18 cellular contexts compared by ENCODE assay signal in genomic region chr9:110890416-110890815, GRCh38.
DNase-seq lines count a peak whose midpoint lies in the region; FAIRE-seq and TF ChIP-seq lines count a peak whose summit lies in the region.
"Had no signal": no experiment of that assay in that cellular context is flagged by ENCODE, and none has a peak within 500 bp of the region (broad histone marks: within the 10 kb centered on the region; RNA-seq: fewer than 3 reads in every experiment).

No MANE protein-coding gene starts in this region.

- no peak overlapping the region for H3K4me3 ChIP-seq in fibroblast of the aortic adventitia (ENCODE audit: low read depth, low read length)
- H3K4me3 ChIP-seq: HAP-1, SJSA1 had no signal

- no peak overlapping the region for H3K27ac ChIP-seq in caudate nucleus (ENCODE audit: low read depth, low read length)
- H3K27ac ChIP-seq: SJSA1 had no signal

- no peak for TF ChIP-seq CTCF in fibroblast of the aortic adventitia (IDR thresholded peaks at IDR 0.05; ENCODE audit: insufficient read depth, low read length)

- FAIRE-seq in RCC 7860 (lab: Jason Lieb, UNC): peak; percentile 15

- peak; percentile 29 for DNase-seq in EL
- no peak for DNase-seq in RCC 7860 (ENCODE audit: low spot score)
- peak; percentile 22 for DNase-seq in fibroblast of the aortic adventitia (ENCODE audit: low read depth)
- DNase-seq in NCI-H2196 treated with DMSO at 0.1 percent for 48 hours (lab: John Stamatoyannopoulos, UW; ENCODE audit: unreplicated experiment): no peak
- DNase-seq in CD1c-positive myeloid dendritic cell (ENCODE audit: extremely low spot score): no peak
- no peak for DNase-seq in caudate nucleus (lab: John Stamatoyannopoulos, UW)
- no peak for DNase-seq in NCI-H526 (lab: John Stamatoyannopoulos, UW)
- DNase-seq: BE2C; Calu3; CD4-positive, alpha-beta memory T cell; KBM-7; NCI-H1105 treated with DMSO at 0.1 percent for 48 hours; NCI-H1694 treated with DMSO at 0.1 percent for 48 hours; NCI-H510A treated with DMSO at 0.1 percent for 48 hours; NCI-H82; OCI-M1 had no signal

Comparison
In these comparisons a context has a peak if more than half of its experiments do, and no peak if none do; other contexts are left out.
1. DNase-seq: peak in EL (single experiment) and fibroblast of the aortic adventitia (single experiment); none in RCC 7860 (single experiment), NCI-H2196 treated with DMSO at 0.1 percent for 48 hours (single experiment), CD1c-positive myeloid dendritic cell (single experiment), caudate nucleus (0 of 61) and NCI-H526 (0 of 2).